In genomic region chrX:23504540-23504884, GRCh38 we compare ENCODE assay signal across 20 cellular contexts.
DNase-seq lines count a peak whose midpoint lies in the region; ATAC-seq and TF ChIP-seq lines count a peak whose summit lies in the region.
"Had no signal": no experiment of that assay in that cellular context is flagged by ENCODE, and none has a peak within 500 bp of the region (broad histone marks: within the 10 kb centered on the region; RNA-seq: fewer than 3 reads in every experiment).

No MANE protein-coding gene starts in this region.

- H3K27ac ChIP-seq in HUES48 (ENCODE audit: low read depth, low read length): peak overlapping the region; percentile 34
- H3K27ac ChIP-seq in suprapubic skin: peak overlapping the region; percentile 54
- H3K27ac ChIP-seq: esophagus muscularis mucosa, uterus, WERI-Rb-1 had no signal

- H3K4me1 ChIP-seq in HUES48 (ENCODE audit: control insufficient read depth, insufficient read depth, low read length) (peaks cover 55% of the 10 kb centered on the region), suprapubic skin (no peaks in the 10 kb centered on the region)
- H3K4me1 ChIP-seq: lower lobe of right lung, uterus had no signal

- H3K4me1 Mint-ChIP-seq in WTC11 (peaks cover 59% of the 10 kb centered on the region), mesothelial cell of epicardium (peaks cover 54% of the 10 kb centered on the region)
- H3K4me1 Mint-ChIP-seq in activated T-cell treated with anti-CD3 and anti-CD28 coated beads, Interleukin-2, amount 50 U/mL, for 72 hours (ENCODE audit: low read depth): no peaks in the 10 kb centered on the region
- H3K4me1 Mint-ChIP-seq: activated T-helper 17 cell treated with anti-CD3 and anti-CD28 coated beads, Interleukin-2, amount 50 U/mL, for 72 hours; CD8-positive, alpha-beta memory T cell had no signal

- no peak for ATAC-seq in WTC11
- no peak for ATAC-seq in activated T-cell treated with anti-CD3 and anti-CD28 coated beads, Interleukin-2, amount 50 U/mL, for 72 hours (replicated peaks in 1 of 2)
- no peak for ATAC-seq in HG02885 (IDR thresholded peaks at IDR 0.05; ENCODE audit: poor library complexity, unreplicated experiment)
- ATAC-seq: activated naive CD4-positive, alpha-beta T cell treated with anti-CD3 and anti-CD28 coated beads, Interleukin-2, amount 50 U/mL, for 72 hours; activated T-helper 17 cell treated with anti-CD3 and anti-CD28 coated beads, Interleukin-2, amount 50 U/mL, for 72 hours; GM12878 had no signal

- H3K27me3 Mint-ChIP-seq in WTC11 (ENCODE audit: low read depth) (no peaks in the 10 kb centered on the region), mesothelial cell of epicardium (ENCODE audit: low read depth) (no peaks in the 10 kb centered on the region)
- H3K27me3 Mint-ChIP-seq in activated T-cell treated with anti-CD3 and anti-CD28 coated beads, Interleukin-2, amount 50 U/mL, for 72 hours (ENCODE audit: low read depth): peaks cover 10% of the 10 kb centered on the region
- H3K27me3 Mint-ChIP-seq: activated T-helper 17 cell treated with anti-CD3 and anti-CD28 coated beads, Interleukin-2, amount 50 U/mL, for 72 hours had no signal

- H3K27ac Mint-ChIP-seq in WTC11: peak overlapping the region; percentile 68
- H3K27ac Mint-ChIP-seq in mesothelial cell of epicardium: peak overlapping the region; percentile 81
- no peak overlapping the region for H3K27ac Mint-ChIP-seq in activated T-cell treated with anti-CD3 and anti-CD28 coated beads, Interleukin-2, amount 50 U/mL, for 72 hours
- H3K27ac Mint-ChIP-seq: activated naive CD4-positive, alpha-beta T cell treated with anti-CD3 and anti-CD28 coated beads, Interleukin-2, amount 50 U/mL, for 72 hours; activated T-helper 17 cell treated with anti-CD3 and anti-CD28 coated beads, Interleukin-2, amount 50 U/mL, for 72 hours; CD8-positive, alpha-beta memory T cell had no signal

- H3K27me3 ChIP-seq in HUES48 (ENCODE audit: control insufficient read depth, insufficient read depth, low read length) (no peaks in the 10 kb centered on the region), suprapubic skin (no peaks in the 10 kb centered on the region)
- H3K27me3 ChIP-seq: esophagus muscularis mucosa, uterus had no signal

- TF ChIP-seq POLR2A in suprapubic skin (IDR thresholded peaks at IDR 0.05): no peak

- H3K9ac ChIP-seq in HUES48 (ENCODE audit: low read depth, low read length): no peak overlapping the region

- H3K4me3 ChIP-seq in HUES48 (ENCODE audit: low read depth, low read length) (no peak overlapping the region), suprapubic skin (no peak overlapping the region)
- H3K4me3 ChIP-seq: esophagus muscularis mucosa, GM12878, lower lobe of right lung, uterus had no signal

- POLR2A ChIA-PET in WTC11 (lab: Charles Lee): no interaction called here

- in situ Hi-C loops in G401 (cut with HindIII; ENCODE audit: low sequenced_read_pairs): no loop called here

- CTCF ChIA-PET in WTC11 (lab: Charles Lee): no interaction called here

- TF ChIP-seq CTCF in WTC11 (IDR thresholded peaks at IDR 0.05): no peak
- TF ChIP-seq CTCF in mesothelial cell of epicardium (IDR thresholded peaks at IDR 0.05; ENCODE audit: unreplicated experiment): no peak
- TF ChIP-seq CTCF in suprapubic skin (IDR thresholded peaks at IDR 0.05): no peak

- DNase-seq in WTC11 (ENCODE audit: low spot score): no peak
- DNase-seq in mesothelial cell of epicardium (ENCODE audit: low spot score in 2 of 2, unreplicated experiment in 2 of 2): no peak
- DNase-seq in suprapubic skin (ENCODE audit: low spot score in 2 of 2): no peak
- DNase-seq in activated T-cell treated with anti-CD3 and anti-CD28 coated beads, Interleukin-2, amount 50 U/mL, for 72 hours: no peak
- DNase-seq in G401 (ENCODE audit: low spot score): no peak
- DNase-seq: activated CD4-positive, alpha-beta T cell treated with anti-CD3 and anti-CD28 coated beads, Interleukin-2, amount 50 U/mL, for 1 hour; CD8-positive, alpha-beta memory T cell; DMS79; effector memory CD4-positive, alpha-beta T cell; NCI-H1436; stimulated activated CD8-positive, alpha-beta memory T cell treated with anti-CD3 and anti-CD28 coated beads, Interleukin-4, amount 100 ng/mL, for 48 hours; uterus had no signal

- H3K36me3 ChIP-seq in HUES48 (ENCODE audit: control insufficient read depth, insufficient read depth, low read length): no peaks in the 10 kb centered on the region
- H3K36me3 ChIP-seq in suprapubic skin: no peaks in the 10 kb centered on the region
- H3K36me3 ChIP-seq: esophagus muscularis mucosa, lower lobe of right lung, uterus, WERI-Rb-1 had no signal

- no peak for TF ChIP-seq EP300 in suprapubic skin (IDR thresholded peaks at IDR 0.05)

- no peaks in the 10 kb centered on the region for H3K9me3 Mint-ChIP-seq in WTC11
- peaks cover 8% of the 10 kb centered on the region for H3K9me3 Mint-ChIP-seq in mesothelial cell of epicardium
- H3K9me3 Mint-ChIP-seq in activated T-cell treated with anti-CD3 and anti-CD28 coated beads, Interleukin-2, amount 50 U/mL, for 72 hours: peaks cover 0 to 5% of the 10 kb centered on the region in 2 donors

- WGBS in suprapubic skin: 88% methylated on average over 6 of the region's 6 CpGs

- H3K9me3 ChIP-seq in HUES48 (ENCODE audit: control insufficient read depth, insufficient read depth, low read length): no peaks in the 10 kb centered on the region
- no peaks in the 10 kb centered on the region for H3K9me3 ChIP-seq in suprapubic skin
- H3K9me3 ChIP-seq: lower lobe of right lung, uterus had no signal

- H3K36me3 Mint-ChIP-seq in WTC11 (peaks cover 4% of the 10 kb centered on the region; the same call in 1 of the 2 replicates), mesothelial cell of epicardium (no peaks in the 10 kb centered on the region)
- no peaks in the 10 kb centered on the region for H3K36me3 Mint-ChIP-seq in activated T-cell treated with anti-CD3 and anti-CD28 coated beads, Interleukin-2, amount 50 U/mL, for 72 hours (ENCODE audit: insufficient read depth in 2 of 2)
- H3K36me3 Mint-ChIP-seq: CD8-positive, alpha-beta memory T cell had no signal

- no peak overlapping the region for H3K4me3 Mint-ChIP-seq in WTC11
- H3K4me3 Mint-ChIP-seq in mesothelial cell of epicardium: no peak overlapping the region
- no peak overlapping the region for H3K4me3 Mint-ChIP-seq in activated T-cell treated with anti-CD3 and anti-CD28 coated beads, Interleukin-2, amount 50 U/mL, for 72 hours
- H3K4me3 Mint-ChIP-seq: activated T-helper 17 cell treated with anti-CD3 and anti-CD28 coated beads, Interleukin-2, amount 50 U/mL, for 72 hours; CD8-positive, alpha-beta memory T cell had no signal

TF ChIP-seq in WTC11, 78 proteins besides CTCF, POLR2A, EP300 and RAD21:
- TF ChIP-seq, protein P1, sequence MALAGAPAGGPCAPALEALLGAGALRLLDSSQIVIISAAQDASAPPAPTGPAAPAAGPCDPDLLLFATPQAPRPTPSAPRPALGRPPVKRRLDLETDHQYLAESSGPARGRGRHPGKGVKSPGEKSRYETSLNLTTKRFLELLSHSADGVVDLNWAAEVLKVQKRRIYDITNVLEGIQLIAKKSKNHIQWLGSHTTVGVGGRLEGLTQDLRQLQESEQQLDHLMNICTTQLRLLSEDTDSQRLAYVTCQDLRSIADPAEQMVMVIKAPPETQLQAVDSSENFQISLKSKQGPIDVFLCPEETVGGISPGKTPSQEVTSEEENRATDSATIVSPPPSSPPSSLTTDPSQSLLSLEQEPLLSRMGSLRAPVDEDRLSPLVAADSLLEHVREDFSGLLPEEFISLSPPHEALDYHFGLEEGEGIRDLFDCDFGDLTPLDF (CRISPR knock-in tag; IDR thresholded peaks at IDR 0.05): no peak
- TF ChIP-seq ZNF121 (CRISPR knock-in tag; IDR thresholded peaks at IDR 0.05) (peak; percentile 75; the same call in 1 of the 2 replicates), SOX15 (CRISPR knock-in tag; IDR thresholded peaks at IDR 0.05) (no peak)
TF ChIP-seq in WTC11: peak in this region for 1.
